27 cellular contexts compared by ENCODE assay signal in genomic region chr1:90810681-90811080, GRCh38.
"Had no signal": no experiment of that assay in that cellular context is flagged by ENCODE, and none has a peak within 500 bp of the region (broad histone marks: within the 10 kb centered on the region; RNA-seq: fewer than 3 reads in every experiment).

No MANE protein-coding gene starts in this region.

- H3K4me2 ChIP-seq: hepatocyte had no signal

- DNase-seq: colonic mucosa; cortex of kidney; dermis blood vessel endothelial cell; effector CD4-positive, alpha-beta T cell; effector CD8-positive, alpha-beta T cell; effector memory CD4-positive, alpha-beta T cell; effector memory CD8-positive, alpha-beta T cell; erythroblast; esophagus squamous epithelium; foreskin fibroblast; foreskin keratinocyte; foreskin melanocyte; gastrocnemius medialis; glutamatergic neuron; head of caudate nucleus; heart left ventricle; heart right ventricle had no signal

- FAIRE-seq: endometrium, endothelial cell of umbilical vein, frontal cortex had no signal

- H2AFZ ChIP-seq: hepatocyte had no signal

- ATAC-seq: effector memory CD8-positive, alpha-beta T cell; esophagus mucosa; foreskin keratinocyte; gastrocnemius medialis; gastroesophageal sphincter; heart left ventricle; heart right ventricle had no signal

- H3K27ac ChIP-seq: colonic mucosa, coronary artery, dorsolateral prefrontal cortex, epithelial cell of prostate, esophagus muscularis mucosa, esophagus squamous epithelium, foreskin keratinocyte, gastrocnemius medialis, gastroesophageal sphincter, heart left ventricle, heart right ventricle, hepatocyte had no signal

- H3K4me1 ChIP-seq: colonic mucosa, esophagus muscularis mucosa, esophagus squamous epithelium, foreskin keratinocyte, gastrocnemius medialis, gastroesophageal sphincter, heart left ventricle, heart right ventricle had no signal

- H3K4me3 ChIP-seq: colonic mucosa, coronary artery, dorsolateral prefrontal cortex, esophagus muscularis mucosa, esophagus squamous epithelium, gastrocnemius medialis, gastroesophageal sphincter, heart left ventricle, heart right ventricle, hepatocyte had no signal

- H3K36me3 ChIP-seq: colonic mucosa, esophagus muscularis mucosa, esophagus squamous epithelium, gastrocnemius medialis, gastroesophageal sphincter, heart left ventricle, heart right ventricle had no signal

- H3K27me3 ChIP-seq: colonic mucosa, dorsolateral prefrontal cortex, esophagus muscularis mucosa, foreskin keratinocyte, gastrocnemius medialis, gastroesophageal sphincter, heart right ventricle, hepatocyte had no signal

- H3K79me2 ChIP-seq: hepatocyte had no signal

- H3K9me3 ChIP-seq: colonic mucosa, esophagus muscularis mucosa, esophagus squamous epithelium, gastrocnemius medialis had no signal
